8 cellular contexts compared by ENCODE assay signal in the genomic region with DNA sequence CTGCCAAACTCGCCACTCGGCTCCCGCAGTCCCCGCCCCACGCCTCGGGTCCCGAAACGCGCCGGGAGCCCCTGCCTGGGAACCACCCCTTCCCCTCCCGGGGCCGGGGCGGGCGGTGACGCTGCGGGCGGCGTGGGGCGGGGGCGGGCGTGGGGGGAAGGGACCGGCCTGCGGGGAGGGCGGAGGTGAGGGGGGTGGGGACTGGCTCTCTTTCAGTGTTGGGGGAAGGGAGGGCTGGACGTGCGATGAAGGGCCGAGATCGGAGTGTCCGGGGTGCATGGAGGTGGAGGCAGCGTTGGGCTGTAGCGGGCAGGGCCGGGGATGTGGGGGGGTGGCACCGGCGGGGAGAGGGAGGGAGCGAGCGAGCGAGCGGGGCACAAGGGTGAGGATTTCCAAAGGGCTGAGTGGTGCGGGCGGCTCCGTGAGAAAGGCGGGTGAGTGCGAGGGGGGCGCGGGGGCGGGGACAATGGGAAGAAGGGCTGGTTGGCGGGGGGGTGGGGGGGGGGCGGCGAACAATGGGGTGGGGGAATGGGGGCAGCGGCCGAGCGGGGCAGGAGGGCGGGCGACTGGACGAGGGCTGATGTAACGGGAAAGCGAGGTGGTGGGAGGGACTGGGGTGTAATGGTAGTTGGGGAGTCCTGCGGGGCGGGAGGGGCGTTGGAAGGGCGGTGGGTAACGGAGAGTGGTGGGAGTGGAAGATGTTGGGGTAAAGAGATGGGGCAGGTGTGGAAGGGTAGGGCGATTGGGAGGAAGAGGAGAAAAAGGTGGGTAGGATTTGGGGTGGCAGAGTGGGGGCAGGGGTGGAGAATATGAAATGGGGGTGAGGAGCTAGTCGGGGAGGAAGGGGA. TPM values are rescaled to one million over a fixed set of nuclear protein-coding genes. Genes with fewer than 3 reads are reported as not detected.
A peak's percentile ranks its signal among the peaks of the same experiment; 100 is the strongest.
DNase-seq lines count a peak whose midpoint lies in the region; ATAC-seq and FAIRE-seq lines count a peak whose summit lies in the region.

No MANE protein-coding gene starts in this region.

- intact Hi-C loops in cardiac septum (cut with DNase I) (loop anchor here (5.0 kb wide), 1 partner anchor 194 kb away; the partner anchor contains the start of gene SGCB), posterior vena cava (cut with DNase I) (loop anchor here in 1 of 2 donors (2.0 kb wide), 1 partner anchor 25 kb away; no protein-coding TSS in a partner anchor)

- peak; percentile 21 for ATAC-seq in HG03064 (IDR thresholded peaks at IDR 0.05; ENCODE audit: low read depth, unreplicated experiment)
- ATAC-seq in activated naive CD8-positive, alpha-beta T cell treated with anti-CD3 and anti-CD28 coated beads, Interleukin-2, amount 10 ng/mL, durations not matched to agents 7 days and 5 days (ENCODE audit: low read depth): peak; percentile 2

- H3K36me3 Mint-ChIP-seq in activated naive CD8-positive, alpha-beta T cell treated with anti-CD3 and anti-CD28 coated beads, Interleukin-2, amount 10 ng/mL, durations not matched to agents 7 days and 5 days: peaks cover 2% of the 10 kb centered on the region

- FAIRE-seq in urothelium cell line (lab: Jason Lieb, UNC): no peak

- POLR2A ChIA-PET in activated naive CD8-positive, alpha-beta T cell treated with anti-CD3 and anti-CD28 coated beads, Interleukin-2, amount 10 ng/mL, durations not matched to agents 7 days and 5 days (lab: Charles Lee): interaction anchor here (0.8 to 1.3 kb wide), 2 partner anchors 194 to 869 kb away, joined by 4 to 5 read pairs; partner anchors contain the start of gene SGCB

- H3K4me3 Mint-ChIP-seq in activated naive CD8-positive, alpha-beta T cell treated with anti-CD3 and anti-CD28 coated beads, Interleukin-2, amount 10 ng/mL, durations not matched to agents 7 days and 5 days: peak overlapping the region; percentile 95

- peak overlapping the region; percentile 95 for H3K27ac Mint-ChIP-seq in activated naive CD8-positive, alpha-beta T cell treated with anti-CD3 and anti-CD28 coated beads, Interleukin-2, amount 10 ng/mL, durations not matched to agents 7 days and 5 days

- no peaks in the 10 kb centered on the region for H3K9me3 Mint-ChIP-seq in activated naive CD8-positive, alpha-beta T cell treated with anti-CD3 and anti-CD28 coated beads, Interleukin-2, amount 10 ng/mL, durations not matched to agents 7 days and 5 days

- DNase-seq in activated T-cell treated with anti-CD3 and anti-CD28 coated beads for 1 hour (ENCODE audit: low read depth) (peak; percentile 44), RKO (ENCODE audit: low spot score) (peak; percentile 50), cardiac septum (ENCODE audit: low spot score) (peak; percentile 86), posterior vena cava (ENCODE audit: low spot score) (peak; percentile 93), urothelium cell line (ENCODE audit: low spot score) (peak; percentile 84)
- DNase-seq in activated T-cell treated with anti-CD3 and anti-CD28 coated beads, Interleukin-2, amount 50 U/mL, for 48 hours: no peak
- no peak for DNase-seq in activated naive CD8-positive, alpha-beta T cell treated with anti-CD3 and anti-CD28 coated beads, Interleukin-2, amount 10 ng/mL, durations not matched to agents 7 days and 5 days

- H3K4me1 Mint-ChIP-seq in activated naive CD8-positive, alpha-beta T cell treated with anti-CD3 and anti-CD28 coated beads, Interleukin-2, amount 10 ng/mL, durations not matched to agents 7 days and 5 days: peaks cover 10% of the 10 kb centered on the region

- no peaks in the 10 kb centered on the region for H3K27me3 Mint-ChIP-seq in activated naive CD8-positive, alpha-beta T cell treated with anti-CD3 and anti-CD28 coated beads, Interleukin-2, amount 10 ng/mL, durations not matched to agents 7 days and 5 days

RNA-seq across cellular contexts. Expression of gene DCUN1D4, which starts 0.6 kb away (rescaled TPM):
- 10 to 100 TPM; 44.8 to 48.4 TPM for total RNA-seq in activated naive CD8-positive, alpha-beta T cell treated with anti-CD3 and anti-CD28 coated beads, Interleukin-2, amount 10 ng/mL, durations not matched to agents 7 days and 5 days
- total RNA-seq in cardiac septum (46.0 TPM), posterior vena cava (10 to 100 TPM; 55.0 to 68.3 TPM)

Comparison
In these comparisons a context has a peak if more than half of its experiments do, and no peak if none do; other contexts are left out.
1. DNase-seq: peak in activated T-cell treated with anti-CD3 and anti-CD28 coated beads for 1 hour (single experiment), RKO (single experiment), cardiac septum (single experiment), posterior vena cava (single experiment) and urothelium cell line (single experiment); none in activated T-cell treated with anti-CD3 and anti-CD28 coated beads, Interleukin-2, amount 50 U/mL, for 48 hours (0 of 2) and activated naive CD8-positive, alpha-beta T cell treated with anti-CD3 and anti-CD28 coated beads, Interleukin-2, amount 10 ng/mL, durations not matched to agents 7 days and 5 days (single experiment).